Comparison of ENCODE assay signal across 8 cellular contexts in genomic region chr19:58513694-58514563, GRCh38. TPM values are rescaled to one million over a fixed set of nuclear protein-coding genes. Genes with fewer than 3 reads are reported as not detected.
DNase-seq lines count a peak whose midpoint lies in the region; ATAC-seq and TF ChIP-seq lines count a peak whose summit lies in the region.

No MANE protein-coding gene starts in this region.

- H3K27ac Mint-ChIP-seq in activated naive CD4-positive, alpha-beta T cell treated with anti-CD3 and anti-CD28 coated beads for 36 hours: peak overlapping the region; percentile 83

- H3K27me3 Mint-ChIP-seq in activated naive CD4-positive, alpha-beta T cell treated with anti-CD3 and anti-CD28 coated beads for 36 hours (ENCODE audit: low read depth): no peaks in the 10 kb centered on the region

- DNase-seq in DMS 273 (lab: John Stamatoyannopoulos, UW; ENCODE audit: unreplicated experiment): peak; percentile 99
- DNase-seq in SHP77 treated with DMSO at 0.1 percent for 48 hours (lab: John Stamatoyannopoulos, UW): peak; percentile 75
- peak; percentile 96 for DNase-seq in activated naive CD4-positive, alpha-beta T cell treated with anti-CD3 and anti-CD28 coated beads for 36 hours
- DNase-seq in germinal center (ENCODE audit: low spot score): peak; percentile 93
- peak in 54 of 56 donors; percentile 21 to 93 (median 73) for DNase-seq in nucleus accumbens (lab: John Stamatoyannopoulos, UW)
- peak in 48 of 49 donors; percentile 12 to 91 (median 64) for DNase-seq in substantia nigra (lab: John Stamatoyannopoulos, UW)

- peaks cover 19% of the 10 kb centered on the region for H3K36me3 Mint-ChIP-seq in activated naive CD4-positive, alpha-beta T cell treated with anti-CD3 and anti-CD28 coated beads for 36 hours (ENCODE audit: low read depth)

- CTCF ChIA-PET in activated naive CD4-positive, alpha-beta T cell treated with anti-CD3 and anti-CD28 coated beads for 36 hours (lab: Charles Lee): interaction anchor here (0.6 to 1.8 kb wide), 12 partner anchors 9 to 67 kb away, joined by 3 to 16 read pairs (median 4); partner anchors contain the start of genes CHMP2A and TRIM28

- peak overlapping the region; percentile 88 for H3K4me3 Mint-ChIP-seq in activated naive CD4-positive, alpha-beta T cell treated with anti-CD3 and anti-CD28 coated beads for 36 hours

- H3K9me3 Mint-ChIP-seq in activated naive CD4-positive, alpha-beta T cell treated with anti-CD3 and anti-CD28 coated beads for 36 hours: no peaks in the 10 kb centered on the region

- peaks cover 36% of the 10 kb centered on the region for H3K4me1 Mint-ChIP-seq in activated naive CD4-positive, alpha-beta T cell treated with anti-CD3 and anti-CD28 coated beads for 36 hours (ENCODE audit: low read depth)

- intact Hi-C loops in activated naive CD4-positive, alpha-beta T cell treated with anti-CD3 and anti-CD28 coated beads for 36 hours (cut with micrococcal nuclease): loop anchor here (1.0 kb wide), 5 partner anchors 15 to 106 kb away; partner anchors contain the start of genes MZF1, UBE2M and ZNF584

- peak overlapping the region; percentile 61 for H3K27ac ChIP-seq in substantia nigra (ENCODE audit: low read depth, low read length, poor library complexity, severe bottlenecking)

- peak; percentile 97 for TF ChIP-seq CTCF in LNCAP (IDR thresholded peaks at IDR 0.05)

- peak; percentile 71 for ATAC-seq in GM21576 (IDR thresholded peaks at IDR 0.05; ENCODE audit: unreplicated experiment)

RNA-seq across cellular contexts. Expression of gene SLC27A5, which starts 2.1 kb away (rescaled TPM):
- 10 to 100 TPM; 13.8 to 14.4 TPM for total RNA-seq in activated naive CD4-positive, alpha-beta T cell treated with anti-CD3 and anti-CD28 coated beads for 36 hours

RNA-seq across cellular contexts. Expression of gene ZBTB45, which starts 5.7 kb away (rescaled TPM):
- total RNA-seq in activated naive CD4-positive, alpha-beta T cell treated with anti-CD3 and anti-CD28 coated beads for 36 hours: 1 to 10 TPM; 5.5 to 6.0 TPM

RNA-seq across cellular contexts. Expression of gene TRIM28, which starts 29.9 kb away (rescaled TPM):
- 100 to 1,000 TPM; 475 to 483 TPM for total RNA-seq in activated naive CD4-positive, alpha-beta T cell treated with anti-CD3 and anti-CD28 coated beads for 36 hours

RNA-seq across cellular contexts. Expression of gene ZNF446, which starts 37.8 kb away (rescaled TPM):
- 1 to 10 TPM; 2.6 to 2.9 TPM for total RNA-seq in activated naive CD4-positive, alpha-beta T cell treated with anti-CD3 and anti-CD28 coated beads for 36 hours

RNA-seq across cellular contexts. Expression of gene CHMP2A, which starts 41.0 kb away (rescaled TPM):
- 100 to 1,000 TPM; 109 to 111 TPM for total RNA-seq in activated naive CD4-positive, alpha-beta T cell treated with anti-CD3 and anti-CD28 coated beads for 36 hours

Comparison
In these comparisons a context has a peak if more than half of its experiments do, and no peak if none do; other contexts are left out.
1. Peak in every context shown above with its lines: DNase-seq, ATAC-seq and H3K27ac ChIP-seq.